ENCODE assay signal across 8 cellular contexts in the genomic region with DNA sequence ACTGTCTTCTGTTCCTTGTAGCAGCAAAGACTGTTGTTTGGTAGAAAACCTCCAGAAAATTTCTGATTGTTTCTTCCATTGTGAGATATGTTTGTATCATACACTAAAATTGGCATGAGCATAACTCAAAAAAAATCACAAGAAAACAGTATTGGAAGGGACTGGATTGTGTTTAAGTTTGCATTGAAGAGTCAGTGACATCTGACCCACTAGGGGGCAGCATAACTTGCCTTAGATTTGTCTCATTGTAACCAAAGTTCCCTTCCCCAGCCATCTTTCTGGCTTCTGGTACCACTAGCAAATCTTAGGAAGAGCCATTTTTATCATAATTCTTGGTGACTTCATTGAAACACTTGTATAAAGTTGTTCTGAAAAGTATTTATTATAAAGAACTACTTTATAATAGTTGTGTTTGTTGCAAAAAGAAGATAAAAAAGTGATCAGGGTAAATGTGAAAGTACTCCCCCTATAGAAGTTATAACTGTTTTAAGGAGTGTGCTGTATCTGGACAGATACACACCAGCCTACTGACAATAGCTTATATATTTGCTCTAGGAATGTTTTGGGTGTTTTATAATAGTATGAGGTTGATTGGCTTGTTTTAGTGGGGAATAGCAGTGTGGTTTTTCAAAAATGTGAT.
DNase-seq lines count a peak whose midpoint lies in the region; ATAC-seq, FAIRE-seq and TF ChIP-seq lines count a peak whose summit lies in the region.

No MANE protein-coding gene starts in this region.

- no peak overlapping the region for H3K27ac ChIP-seq in brain microvascular endothelial cell

- peaks cover 62% of the 10 kb centered on the region for H3K36me3 ChIP-seq in brain microvascular endothelial cell (replicated peaks)

- FAIRE-seq in D721Med (lab: Jason Lieb, UNC), result no peak

- peak overlapping the region; percentile 0 for H3K4me3 ChIP-seq in NB4 (ENCODE audit: low read depth, low read length)
- no peak overlapping the region for H3K4me3 ChIP-seq in brain microvascular endothelial cell (ENCODE audit: low read depth, low read length)

- TF ChIP-seq CTCF in D721Med (IDR thresholded peaks at IDR 0.05; ENCODE audit: insufficient read depth, missing control alignments), result peak; percentile 71
- TF ChIP-seq CTCF in NB4 (IDR thresholded peaks at IDR 0.05; ENCODE audit: low read depth, low read length), result peak; percentile 85
- peak; percentile 78 for TF ChIP-seq CTCF in brain microvascular endothelial cell (IDR thresholded peaks at IDR 0.05; ENCODE audit: low read depth, low read length, missing control alignments)

- ATAC-seq in GM21529 (IDR thresholded peaks at IDR 0.05; ENCODE audit: unreplicated experiment) (peak; percentile 70), HG03521 (IDR thresholded peaks at IDR 0.05; ENCODE audit: unreplicated experiment) (no peak)

- in situ Hi-C loops in brain microvascular endothelial cell (cut with HindIII; ENCODE audit: low pct_ligation_motif_present, low sequenced_read_pairs), result no loop called here

- no peak for DNase-seq in D721Med (ENCODE audit: insufficient read length, low spot score)
- peak; percentile 85 for DNase-seq in NB4 (ENCODE audit: low read depth)
- peak in 4 of 5 donors; percentile 39 to 68 (median 61) for DNase-seq in T-helper 1 cell
- DNase-seq in brain microvascular endothelial cell, result peak; percentile 77
- DNase-seq in kidney tubule cell (ENCODE audit: low spot score), result peak; percentile 65
- DNase-seq in stimulated activated CD8-positive, alpha-beta memory T cell treated with anti-CD3 and anti-CD28 coated beads, Interleukin-12 subunit alpha, Interleukin-12 subunit beta, amount 100 ng/mL, for 24 hours (ENCODE audit: extremely low read depth), result peak; percentile 31

- no peaks in the 10 kb centered on the region for H3K27me3 ChIP-seq in brain microvascular endothelial cell (replicated peaks)

- TF ChIP-seq POLR2A in NB4 (IDR thresholded peaks at IDR 0.05; ENCODE audit: extremely low read depth, insufficient read length), result no peak
